In genomic region chr2:20682166-20682565, GRCh38 we compare ENCODE assay signal across 10 cellular contexts. TPM values are rescaled to one million over a fixed set of nuclear protein-coding genes. Genes with fewer than 3 reads are reported as not detected.
DNase-seq lines count a peak whose midpoint lies in the region; ATAC-seq, FAIRE-seq and TF ChIP-seq lines count a peak whose summit lies in the region.
"Had no signal": no experiment of that assay in that cellular context is flagged by ENCODE, and none has a peak within 500 bp of the region (broad histone marks: within the 10 kb centered on the region; RNA-seq: fewer than 3 reads in every experiment).

No MANE protein-coding gene starts in this region.

- no peak overlapping the region for H2AFZ ChIP-seq in OCI-LY3 (ENCODE audit: low read depth, low read length)

- no peak overlapping the region for H3K9ac ChIP-seq in OCI-LY3 (ENCODE audit: low read length)

- peak; percentile 52 for DNase-seq in DMS 273 (lab: John Stamatoyannopoulos, UW; ENCODE audit: unreplicated experiment)
- DNase-seq in DMS 273 treated with DMSO at 0.1 percent for 48 hours (lab: John Stamatoyannopoulos, UW): no peak
- no peak for DNase-seq in fibroblast of mammary gland (ENCODE audit: low read depth)
- DNase-seq in small intestine: peak; percentile 24
- no peak for DNase-seq in stimulated activated CD4-positive, alpha-beta T cell treated with anti-CD3 and anti-CD28 coated beads, Interleukin-4, amount 100 ng/mL, for 24 hours
- no peak for DNase-seq in NCI-H510A treated with DMSO at 0.1 percent for 48 hours (lab: John Stamatoyannopoulos, UW)
- no peak for DNase-seq in left cardiac atrium
- DNase-seq: 8988T, aorta had no signal

- intact Hi-C loops in left cardiac atrium (cut with DNase I): no loop called here

- no peak overlapping the region for H3K4me3 ChIP-seq in OCI-LY3 (ENCODE audit: low read length)
- no peak overlapping the region for H3K4me3 ChIP-seq in fibroblast of mammary gland (ENCODE audit: control insufficient read depth, low read depth, low read length)
- no peak overlapping the region for H3K4me3 ChIP-seq in small intestine (ENCODE audit: low read depth in 1 of 2, low read length in 2 of 2)

- H3K27ac ChIP-seq in OCI-LY3 (ENCODE audit: low read length) (no peak overlapping the region), small intestine (ENCODE audit: low read depth in 1 of 2, low read length in 1 of 2) (no peak overlapping the region)

- H3K79me2 ChIP-seq in OCI-LY3 (ENCODE audit: low read length): peaks cover 18% of the 10 kb centered on the region

- peak; percentile 63 for TF ChIP-seq CTCF in OCI-LY3 (IDR thresholded peaks at IDR 0.05; ENCODE audit: low read depth, low read length)
- peak; percentile 49 for TF ChIP-seq CTCF in fibroblast of mammary gland (conservative IDR thresholded peaks at IDR 0.05; ENCODE audit: control insufficient read depth, insufficient read depth, low read depth, low read length)

- no peaks in the 10 kb centered on the region for H4K20me1 ChIP-seq in OCI-LY3 (ENCODE audit: insufficient read depth, low read length)

- H3K4me1 ChIP-seq in OCI-LY3 (ENCODE audit: low read length) (peaks cover 23% of the 10 kb centered on the region), small intestine (ENCODE audit: control insufficient read depth in 2 of 2, insufficient read depth in 1 of 2, low read depth in 1 of 2, low read length in 1 of 2) (no peaks in the 10 kb centered on the region)

- no peak for ATAC-seq in left cardiac atrium

- no peaks in the 10 kb centered on the region for H3K9me3 ChIP-seq in OCI-LY3 (ENCODE audit: insufficient read depth, low read length)
- no peaks in the 10 kb centered on the region for H3K9me3 ChIP-seq in small intestine (ENCODE audit: control insufficient read depth, low read depth)

- FAIRE-seq in small intestine (lab: Jason Lieb, UNC): no peak

- H3K36me3 ChIP-seq in OCI-LY3 (replicated peaks; ENCODE audit: low read depth, low read length): peaks cover 60% of the 10 kb centered on the region
- H3K36me3 ChIP-seq in small intestine (ENCODE audit: control insufficient read depth in 2 of 2, insufficient read depth in 2 of 2, low read length in 2 of 2): peaks cover 0 to 2% of the 10 kb centered on the region in 2 donors

- 80 to 92% (median 87%) methylated on average over 6 of the region's 6 CpGs for WGBS in small intestine, 3 donors

- no peaks in the 10 kb centered on the region for H3K27me3 ChIP-seq in OCI-LY3 (ENCODE audit: low read depth, low read length)
- no peaks in the 10 kb centered on the region for H3K27me3 ChIP-seq in small intestine (ENCODE audit: control insufficient read depth in 2 of 2, insufficient read depth in 2 of 2, low read length in 2 of 2)

- H3K4me2 ChIP-seq in OCI-LY3 (ENCODE audit: low read length): no peak overlapping the region

RNA-seq across cellular contexts. Expression of gene GDF7, which starts 15.2 kb away (rescaled TPM):
- polyA plus RNA-seq in small intestine: under 1 TPM in 1 of 3 donors, not detected in 2; 0.16 TPM
- total RNA-seq in left cardiac atrium: 1 to 10 TPM in 1 of 2 donors, under 1 TPM in 1; 0.32 to 4.8 TPM

RNA-seq across cellular contexts. Expression of gene HS1BP3, which starts 31.3 kb away (rescaled TPM):
- polyA plus RNA-seq in small intestine: 10 to 100 TPM; 18.5 to 23.5 (median 23.2) TPM
- 10 to 100 TPM; 19.8 to 21.4 TPM for total RNA-seq in left cardiac atrium

Comparison
In these comparisons a context has a peak if more than half of its experiments do, and no peak if none do; other contexts are left out.
1. DNase-seq: peak in DMS 273 (single experiment) and small intestine (single experiment); none in DMS 273 treated with DMSO at 0.1 percent for 48 hours (single experiment), fibroblast of mammary gland (single experiment), stimulated activated CD4-positive, alpha-beta T cell treated with anti-CD3 and anti-CD28 coated beads, Interleukin-4, amount 100 ng/mL, for 24 hours (single experiment), NCI-H510A treated with DMSO at 0.1 percent for 48 hours (single experiment) and left cardiac atrium (single experiment).